Comparison of ENCODE assay signal across 1 cellular context in genomic region chr17:64965826-64966283, GRCh38.
TF ChIP-seq lines count a peak whose summit lies in the region.
"Not testable (repeated sequence)": the region's sequence is repeated elsewhere in the genome, so short reads cannot be mapped to it uniquely, and the experiment has no call there.

No MANE protein-coding gene starts in this region.

TF ChIP-seq in HepG2, 621 proteins besides CTCF, POLR2A, EP300 and RAD21 (continued from another document):
- TF ChIP-seq EEA1 (CRISPR knock-in tag; IDR thresholded peaks at IDR 0.05; ENCODE audit: borderline replicate concordance) (peak; percentile 80; the same call in 1 of the 2 replicates), ZNF30 (CRISPR knock-in tag; IDR thresholded peaks at IDR 0.05) (peak; percentile 98), CHCHD3 (CRISPR knock-in tag; IDR thresholded peaks at IDR 0.05) (0 out of 2 replicates have a peak, but pooled peaks have one; percentile 72), KLF9 (CRISPR knock-in tag; IDR thresholded peaks at IDR 0.05; ENCODE audit: low read depth) (peak; percentile 83; the same call in 1 of the 2 replicates), REL (CRISPR knock-in tag; conservative IDR thresholded peaks at IDR 0.05) (peak; percentile 83), ELF3 (CRISPR knock-in tag; IDR thresholded peaks at IDR 0.05) (peak; percentile 57), ZNF430 (CRISPR knock-in tag; IDR thresholded peaks at IDR 0.05) (peak; percentile 99), ZSCAN29 (CRISPR knock-in tag; conservative IDR thresholded peaks at IDR 0.05) (peak; percentile 63; the same call in 1 of the 2 replicates), STAT5B (CRISPR knock-in tag; IDR thresholded peaks at IDR 0.05) (peak; percentile 34; the same call in 1 of the 2 replicates), ZNF503 (CRISPR knock-in tag; IDR thresholded peaks at IDR 0.05) (peak; percentile 88), DR1 (CRISPR knock-in tag; IDR thresholded peaks at IDR 0.05) (peak; percentile 77), JUNB (CRISPR knock-in tag; IDR thresholded peaks at IDR 0.05; ENCODE audit: borderline replicate concordance) (peak; percentile 71; the same call in 1 of the 2 replicates), IKZF5 (CRISPR knock-in tag; IDR thresholded peaks at IDR 0.05) (peak; percentile 92), ZNF580 (CRISPR knock-in tag; IDR thresholded peaks at IDR 0.05; ENCODE audit: borderline replicate concordance, low read depth) (peak; percentile 95; the same call in 1 of the 2 replicates), HOXD1 (CRISPR knock-in tag; IDR thresholded peaks at IDR 0.05) (peak; percentile 92), ZNF615 (CRISPR knock-in tag; IDR thresholded peaks at IDR 0.05; ENCODE audit: borderline replicate concordance) (peak; percentile 93; the same call in 1 of the 2 replicates), ZBTB42 (CRISPR knock-in tag; IDR thresholded peaks at IDR 0.05) (peak; percentile 90), ZSCAN21 (CRISPR knock-in tag; IDR thresholded peaks at IDR 0.05; ENCODE audit: borderline replicate concordance) (peak; percentile 83), PAX8 (CRISPR knock-in tag; IDR thresholded peaks at IDR 0.05; ENCODE audit: borderline replicate concordance) (peak; percentile 85; the same call in 1 of the 2 replicates), ARNTL (CRISPR knock-in tag; IDR thresholded peaks at IDR 0.05) (peak; percentile 81), ZNF446 (CRISPR knock-in tag; IDR thresholded peaks at IDR 0.05) (peak; percentile 98), GMEB1 (CRISPR knock-in tag; IDR thresholded peaks at IDR 0.05; ENCODE audit: borderline replicate concordance) (peak; percentile 60; the same call in 1 of the 2 replicates), ISX (CRISPR knock-in tag; conservative IDR thresholded peaks at IDR 0.05) (peak; percentile 96; the same call in 1 of the 2 replicates), ZFP1 (CRISPR knock-in tag; IDR thresholded peaks at IDR 0.05) (0 out of 2 replicates have a peak, but pooled peaks have one; percentile 64), ZSCAN20 (CRISPR knock-in tag; IDR thresholded peaks at IDR 0.05; ENCODE audit: borderline replicate concordance) (peak; percentile 92), TFE3 (CRISPR knock-in tag; IDR thresholded peaks at IDR 0.05) (peak; percentile 79), ZSCAN30 (CRISPR knock-in tag; IDR thresholded peaks at IDR 0.05) (peak; percentile 85), ZNF761 (CRISPR knock-in tag; conservative IDR thresholded peaks at IDR 0.05) (peak; percentile 96), IKZF4 (CRISPR knock-in tag; IDR thresholded peaks at IDR 0.05; ENCODE audit: borderline replicate concordance, low read depth, not compliant biosample characterization) (peak; percentile 97), ZNF44 (CRISPR knock-in tag; IDR thresholded peaks at IDR 0.05) (peak; percentile 89), ZSCAN5A (CRISPR knock-in tag; IDR thresholded peaks at IDR 0.05; ENCODE audit: borderline replicate concordance) (peak; percentile 91), MIER2 (CRISPR knock-in tag; IDR thresholded peaks at IDR 0.05) (peak; percentile 22; the same call in 1 of the 2 replicates), GABPA (CRISPR knock-in tag; IDR thresholded peaks at IDR 0.05; ENCODE audit: low read depth) (0 out of 2 replicates have a peak, but pooled peaks have one; percentile 21), SETDB1 (CRISPR knock-in tag; IDR thresholded peaks at IDR 0.05; ENCODE audit: borderline replicate concordance) (peak; percentile 76; the same call in 1 of the 2 replicates), PHF5A (CRISPR knock-in tag; IDR thresholded peaks at IDR 0.05; ENCODE audit: low read depth, unreplicated experiment) (peak; percentile 85), ARNT2 (CRISPR knock-in tag; IDR thresholded peaks at IDR 0.05; ENCODE audit: low read depth) (peak; percentile 97), LBX2 (CRISPR knock-in tag; IDR thresholded peaks at IDR 0.05; ENCODE audit: borderline replicate concordance) (peak; percentile 98), NFE2L1 (CRISPR knock-in tag; IDR thresholded peaks at IDR 0.05; ENCODE audit: borderline replicate concordance) (peak; percentile 87; the same call in 1 of the 2 replicates), DBP (CRISPR knock-in tag; IDR thresholded peaks at IDR 0.05; ENCODE audit: not compliant biosample characterization) (peak; percentile 61), ZNF124 (CRISPR knock-in tag; IDR thresholded peaks at IDR 0.05) (peak; percentile 73), SNAI1 (CRISPR knock-in tag; IDR thresholded peaks at IDR 0.05; ENCODE audit: borderline replicate concordance) (peak; percentile 93), RCOR2 (CRISPR knock-in tag; IDR thresholded peaks at IDR 0.05) (peak; percentile 44; the same call in 1 of the 2 replicates), THRA (CRISPR knock-in tag; IDR thresholded peaks at IDR 0.05; ENCODE audit: borderline replicate concordance) (peak; percentile 75), ONECUT2 (CRISPR knock-in tag; IDR thresholded peaks at IDR 0.05) (peak; percentile 63), ZNF772 (CRISPR knock-in tag; IDR thresholded peaks at IDR 0.05) (peak; percentile 76; the same call in 1 of the 2 replicates), SALL2 (CRISPR knock-in tag; IDR thresholded peaks at IDR 0.05) (peak; percentile 98), ZNF841 (CRISPR knock-in tag; IDR thresholded peaks at IDR 0.05; ENCODE audit: borderline replicate concordance) (peak; percentile 96), SALL1 (CRISPR knock-in tag; IDR thresholded peaks at IDR 0.05) (peak; percentile 95), REPIN1 (CRISPR knock-in tag; IDR thresholded peaks at IDR 0.05; ENCODE audit: borderline replicate concordance, low read depth) (peak; percentile 93), ZSCAN9 (CRISPR knock-in tag; IDR thresholded peaks at IDR 0.05; ENCODE audit: borderline replicate concordance) (peak; percentile 59; the same call in 1 of the 2 replicates), MTERF4 (CRISPR knock-in tag; IDR thresholded peaks at IDR 0.05) (peak; percentile 93)
- not testable (repeated sequence) for TF ChIP-seq GABPA (IDR thresholded peaks at IDR 0.05; ENCODE audit: low read depth, low read length)
